In the genomic region with DNA sequence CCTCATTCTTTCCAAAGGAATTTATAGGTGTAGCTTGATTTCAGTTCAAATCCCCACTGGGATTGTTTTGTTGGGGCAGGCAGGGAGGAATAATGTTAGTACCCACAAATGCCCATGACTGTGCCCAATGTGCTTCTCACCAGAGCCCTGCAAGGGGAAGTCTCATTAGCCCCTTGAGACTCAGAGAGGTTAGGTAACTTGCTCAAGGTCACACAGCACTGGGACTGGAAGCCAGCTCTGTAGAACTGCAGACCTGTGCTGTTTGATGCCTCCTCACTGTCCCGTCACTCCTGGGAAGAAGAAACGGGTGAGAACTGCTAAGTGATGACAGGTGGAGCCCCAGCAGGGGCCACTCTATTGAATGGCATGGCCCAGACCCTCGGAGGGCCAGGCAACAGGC, we compare ENCODE assay signal across 15 cellular contexts. TPM values are rescaled to one million over a fixed set of nuclear protein-coding genes. Genes with fewer than 3 reads are reported as not detected.
DNase-seq lines count a peak whose midpoint lies in the region; ATAC-seq, FAIRE-seq and TF ChIP-seq lines count a peak whose summit lies in the region.
"Had no signal": no experiment of that assay in that cellular context is flagged by ENCODE, and none has a peak within 500 bp of the region (broad histone marks: within the 10 kb centered on the region; RNA-seq: fewer than 3 reads in every experiment).

No MANE protein-coding gene starts in this region.

- H3K9me3 ChIP-seq in mucosa of rectum (ENCODE audit: control insufficient read depth in 2 of 2, low read length in 2 of 2) (no peaks in the 10 kb centered on the region), thyroid gland (no peaks in the 10 kb centered on the region), trophoblast cell (ENCODE audit: insufficient read depth, low read depth, low read length) (peaks cover 4% of the 10 kb centered on the region)
- H3K9me3 ChIP-seq: A549 had no signal

- H2BK12ac ChIP-seq in trophoblast cell (ENCODE audit: low read length) = no peak overlapping the region

- no peak overlapping the region for H3K23ac ChIP-seq in trophoblast cell (ENCODE audit: low read length)

- no peak overlapping the region for H3K9ac ChIP-seq in mucosa of rectum (ENCODE audit: low read depth in 1 of 2, low read length in 2 of 2)
- H3K9ac ChIP-seq in trophoblast cell (ENCODE audit: low read length) = no peak overlapping the region

- no peak overlapping the region for H3K14ac ChIP-seq in trophoblast cell (ENCODE audit: low read length)

- no peak overlapping the region for H3K4me3 Mint-ChIP-seq in activated CD4-positive, alpha-beta T cell treated with anti-CD3 and anti-CD28 coated beads for 36 hours
- H3K4me3 Mint-ChIP-seq: activated T-cell treated with anti-CD3 and anti-CD28 coated beads, Interleukin-2, amount 50 U/mL, for 72 hours had no signal

- no peak overlapping the region for H4K12ac ChIP-seq in trophoblast cell (ENCODE audit: low read depth, low read length)

- no peaks in the 10 kb centered on the region for H3K27me3 Mint-ChIP-seq in activated CD4-positive, alpha-beta T cell treated with anti-CD3 and anti-CD28 coated beads for 36 hours

- no peak overlapping the region for H4K91ac ChIP-seq in trophoblast cell (ENCODE audit: low read depth, low read length)

- H3K4ac ChIP-seq in trophoblast cell (ENCODE audit: low read depth, low read length) = no peak overlapping the region

- ATAC-seq in activated CD4-positive, alpha-beta T cell treated with anti-CD3 and anti-CD28 coated beads for 36 hours = no peak
- no peak for ATAC-seq in left lobe of liver
- ATAC-seq: A549 had no signal

- H3K36me3 ChIP-seq in bronchial epithelial cell (ENCODE audit: control insufficient read depth, insufficient read depth, low read length) = peaks cover 9% of the 10 kb centered on the region
- peaks cover 9 to 13% of the 10 kb centered on the region in 2 donors for H3K36me3 ChIP-seq in mucosa of rectum (ENCODE audit: control insufficient read depth in 2 of 2, insufficient read depth in 2 of 2, low read length in 2 of 2)
- peaks cover 0 to 10% of the 10 kb centered on the region in 2 donors for H3K36me3 ChIP-seq in thyroid gland
- peaks cover 14 to 21% of the 10 kb centered on the region in 2 experiments for H3K36me3 ChIP-seq in trophoblast cell (ENCODE audit: control insufficient read depth in 1 of 2, insufficient read depth in 2 of 2, low read length in 2 of 2)

- no peak overlapping the region for H3K18ac ChIP-seq in trophoblast cell (ENCODE audit: low read length)

- H4K8ac ChIP-seq in trophoblast cell (ENCODE audit: low read depth, low read length) = no peak overlapping the region

- no peak for TF ChIP-seq POLR2A in thyroid gland (IDR thresholded peaks at IDR 0.05)

- H3K9me3 Mint-ChIP-seq in activated CD4-positive, alpha-beta T cell treated with anti-CD3 and anti-CD28 coated beads for 36 hours (ENCODE audit: low read depth) = no peaks in the 10 kb centered on the region
- H3K9me3 Mint-ChIP-seq: activated T-cell treated with anti-CD3 and anti-CD28 coated beads, Interleukin-2, amount 50 U/mL, for 72 hours had no signal

- H3K4me3 ChIP-seq in bronchial epithelial cell (ENCODE audit: low read depth, low read length) = no peak overlapping the region
- no peak overlapping the region for H3K4me3 ChIP-seq in mucosa of rectum (ENCODE audit: low read length in 2 of 2)
- no peak overlapping the region for H3K4me3 ChIP-seq in thyroid gland (replicated peaks in 1 of 3)
- no peak overlapping the region for H3K4me3 ChIP-seq in trophoblast cell (ENCODE audit: low read depth, low read length)
- H3K4me3 ChIP-seq: A549 had no signal

- H3K4me1 Mint-ChIP-seq in activated CD4-positive, alpha-beta T cell treated with anti-CD3 and anti-CD28 coated beads for 36 hours = peaks cover 7% of the 10 kb centered on the region

- FAIRE-seq in bronchial epithelial cell (lab: Jason Lieb, UNC) = peak; percentile 40
- FAIRE-seq: A549 had no signal

- no peak for DNase-seq in activated CD4-positive, alpha-beta T cell treated with anti-CD3 and anti-CD28 coated beads for 36 hours
- DNase-seq in activated CD4-positive, alpha-beta T cell treated with anti-CD3 and anti-CD28 coated beads, Interleukin-2, amount 50 U/mL, for 4 hours = no peak
- DNase-seq in bronchial epithelial cell (ENCODE audit: low read depth) (no peak), thyroid gland (no peak), left lobe of liver (ENCODE audit: low spot score) (no peak), NCI-H2029 (lab: John Stamatoyannopoulos, UW) (no peak), trophoblast cell (no peak)
- DNase-seq: activated T-cell treated with anti-CD3 and anti-CD28 coated beads, Interleukin-2, amount 50 U/mL, for 72 hours; cortex of kidney; glutamatergic neuron; NCI-H2081; stimulated activated naive CD4-positive, alpha-beta T cell; T-helper 9 cell had no signal

- no peak overlapping the region for H2AK5ac ChIP-seq in trophoblast cell (ENCODE audit: low read length)

- H3K36me3 Mint-ChIP-seq in activated CD4-positive, alpha-beta T cell treated with anti-CD3 and anti-CD28 coated beads for 36 hours (ENCODE audit: low read depth) = peaks cover 4% of the 10 kb centered on the region

- H2BK5ac ChIP-seq in trophoblast cell (ENCODE audit: low read depth, low read length, poor library complexity) = no peak overlapping the region

- no peak overlapping the region for H3K4me2 ChIP-seq in trophoblast cell (ENCODE audit: low read length)
- H3K4me2 ChIP-seq: A549 had no signal

- H3K27me3 ChIP-seq in bronchial epithelial cell (ENCODE audit: control insufficient read depth, insufficient read depth, low read length) = no peaks in the 10 kb centered on the region
- H3K27me3 ChIP-seq in mucosa of rectum (ENCODE audit: control insufficient read depth in 2 of 2, insufficient read depth in 2 of 2, low read length in 2 of 2) = no peaks in the 10 kb centered on the region
- no peaks in the 10 kb centered on the region for H3K27me3 ChIP-seq in thyroid gland
- no peaks in the 10 kb centered on the region for H3K27me3 ChIP-seq in trophoblast cell (ENCODE audit: insufficient read depth, low read length)

- intact Hi-C loops in activated CD4-positive, alpha-beta T cell treated with anti-CD3 and anti-CD28 coated beads for 36 hours (cut with DNase I, micrococcal nuclease) = no loop called here
- intact Hi-C loops in thyroid gland (cut with DNase I) = no loop called here

- no peak for TF ChIP-seq CTCF in bronchial epithelial cell (IDR thresholded peaks at IDR 0.05; ENCODE audit: insufficient read depth, low read length, severe bottlenecking)
- no peak for TF ChIP-seq CTCF in thyroid gland (IDR thresholded peaks at IDR 0.05)

- no peak overlapping the region for H2BK120ac ChIP-seq in trophoblast cell (ENCODE audit: insufficient read depth, low read length, poor library complexity)

- H3K27ac Mint-ChIP-seq in activated CD4-positive, alpha-beta T cell treated with anti-CD3 and anti-CD28 coated beads for 36 hours = peak overlapping the region; percentile 72
- H3K27ac Mint-ChIP-seq: activated T-cell treated with anti-CD3 and anti-CD28 coated beads, Interleukin-2, amount 50 U/mL, for 72 hours had no signal

- H3K27ac ChIP-seq in mucosa of rectum (ENCODE audit: low read depth in 2 of 2, low read length in 2 of 2) (peak overlapping the region; percentile 54 to 59), thyroid gland (peak overlapping the region; percentile 83 to 93 (median 89)), trophoblast cell (ENCODE audit: low read depth, low read length) (no peak overlapping the region)
- H3K27ac ChIP-seq: A549 had no signal

- no peak overlapping the region for H2AFZ ChIP-seq in trophoblast cell (ENCODE audit: insufficient read depth, low read length, poor library complexity)

- 80 to 83% methylated on average over 3 of the region's 3 CpGs for WGBS in thyroid gland, 2 donors
- no CpG with 5 or more reads among the region's 3 CpGs for WGBS in trophoblast cell (ENCODE audit: extremely low coverage, insufficient coverage, insufficient read length)

- POLR2A ChIA-PET in activated CD4-positive, alpha-beta T cell treated with anti-CD3 and anti-CD28 coated beads for 36 hours (lab: Charles Lee) = no interaction called here

- H3K4me1 ChIP-seq in mucosa of rectum (ENCODE audit: control insufficient read depth in 2 of 2, insufficient read depth in 2 of 2, low read length in 2 of 2) = peaks cover 0 to 14% of the 10 kb centered on the region in 2 donors
- peaks cover 10 to 23% of the 10 kb centered on the region in 2 donors for H3K4me1 ChIP-seq in thyroid gland
- peaks cover 0 to 3% of the 10 kb centered on the region in 2 experiments for H3K4me1 ChIP-seq in trophoblast cell (ENCODE audit: control insufficient read depth in 1 of 2, insufficient read depth in 2 of 2, low read length in 2 of 2)
- H3K4me1 ChIP-seq: A549 had no signal

- no peaks in the 10 kb centered on the region for H3K79me2 ChIP-seq in trophoblast cell (ENCODE audit: control insufficient read depth, insufficient read depth, low read length, poor library complexity)

- H3K79me1 ChIP-seq in trophoblast cell (ENCODE audit: low read length) = no peaks in the 10 kb centered on the region

- CTCF ChIA-PET in activated CD4-positive, alpha-beta T cell treated with anti-CD3 and anti-CD28 coated beads for 36 hours (lab: Charles Lee) = interaction anchor here (0.8 to 1.3 kb wide), 2 partner anchors 8 to 22 kb away, joined by 3 to 4 read pairs; no protein-coding TSS in a partner anchor

RNA-seq across cellular contexts. Expression of gene ANKRD9, which starts 8.9 kb away (rescaled TPM):
- 1 to 10 TPM; 4.8 to 9.3 TPM for total RNA-seq in activated CD4-positive, alpha-beta T cell treated with anti-CD3 and anti-CD28 coated beads for 36 hours
- total RNA-seq in bronchial epithelial cell (34.8 and 36.1 TPM in 2 replicates), thyroid gland (10 to 100 TPM; 36.4 to 62.8 (median 55.0) TPM), left lobe of liver (14.5 TPM)
- 9.8 and 10.1 TPM in 2 replicates for polyA plus RNA-seq in trophoblast cell (2013)
